ENCODE assay signal across 18 cellular contexts in the genomic region with DNA sequence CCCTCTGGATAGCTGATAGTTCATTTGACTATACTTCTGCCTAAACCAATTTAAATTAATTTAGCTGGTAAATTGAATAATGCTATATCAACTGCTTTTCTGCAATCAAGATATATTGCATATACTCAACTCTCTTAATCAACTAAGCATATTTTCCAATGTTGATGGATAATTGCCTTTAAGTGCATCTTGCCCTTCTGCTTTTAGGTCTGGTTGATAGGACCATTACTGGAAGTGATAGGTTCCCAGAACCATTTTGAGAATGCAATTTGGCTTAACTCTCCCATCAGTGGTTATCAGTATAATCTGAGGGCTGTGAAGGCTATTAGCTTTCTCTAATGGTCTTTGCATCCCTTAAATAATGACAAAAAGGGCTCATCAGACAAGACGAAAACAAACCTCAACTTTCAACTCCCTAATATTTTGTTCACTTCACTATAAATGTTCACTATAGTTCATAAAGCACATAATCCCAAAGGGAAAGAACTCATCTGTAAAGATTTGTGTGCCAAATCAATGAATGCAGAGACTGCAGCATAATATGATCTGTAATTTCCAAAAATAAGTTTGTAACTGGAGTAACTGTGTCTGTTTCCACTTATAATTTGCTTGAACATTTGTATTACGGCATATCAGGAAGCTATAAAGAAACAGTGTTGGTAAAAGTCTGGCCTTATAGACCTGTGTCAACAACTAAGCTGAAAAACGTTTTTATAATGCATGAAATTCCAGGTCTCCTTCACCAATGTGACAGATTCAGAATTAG.
DNase-seq lines count a peak whose midpoint lies in the region; ATAC-seq, FAIRE-seq and TF ChIP-seq lines count a peak whose summit lies in the region.
"Had no signal": no experiment of that assay in that cellular context is flagged by ENCODE, and none has a peak within 500 bp of the region (broad histone marks: within the 10 kb centered on the region; RNA-seq: fewer than 3 reads in every experiment).

No MANE protein-coding gene starts in this region.

- DNase-seq in SK-N-DZ (ENCODE audit: low spot score): peak; percentile 99
- no peak for DNase-seq in endothelial cell of umbilical vein (ENCODE audit: low read depth, low spot score)
- DNase-seq in stimulated activated naive CD8-positive, alpha-beta T cell treated with anti-CD3 and anti-CD28 coated beads, Interleukin-15, amount 100 ng/mL, for 72 hours: no peak
- DNase-seq in NAMALWA (ENCODE audit: low spot score): no peak
- no peak for DNase-seq in neural progenitor cell (ENCODE audit: low spot score)
- DNase-seq: CD8-positive, alpha-beta T cell; COR-L47; DMS153 had no signal

- peak; percentile 31 for FAIRE-seq in endothelial cell of umbilical vein (lab: Jason Lieb, UNC)
- FAIRE-seq: D721Med, GM18507, H1, HepG2, HTR-8/SVneo had no signal

- H3K9ac ChIP-seq in endothelial cell of umbilical vein (replicated peaks; ENCODE audit: extremely low read depth, insufficient read depth, low read length): no peak overlapping the region
- no peak overlapping the region for H3K9ac ChIP-seq in neural progenitor cell

- H3K4me3 ChIP-seq in ACC112 (ENCODE audit: low read depth, low read length) (no peak overlapping the region), endothelial cell of umbilical vein (replicated peaks in 1 of 3; ENCODE audit: insufficient read depth in 1 of 3, low read depth in 1 of 3, low read length in 3 of 3) (no peak overlapping the region), mesodermal cell (ENCODE audit: extremely low read depth, insufficient read depth, low read length, poor library complexity, severe bottlenecking) (no peak overlapping the region), neural progenitor cell (no peak overlapping the region)
- H3K4me3 ChIP-seq: HAP-1 had no signal

- 75 to 100% methylated on average over 1 to 2 of the region's 3 CpGs for WGBS in mesodermal cell (ENCODE audit: insufficient coverage in 2 of 2), 2 experiments

- TF ChIP-seq CTCF in endothelial cell of umbilical vein (IDR thresholded peaks at IDR 0.05; ENCODE audit: extremely low read depth in 1 of 2, insufficient read depth in 1 of 2, low read depth in 1 of 2, low read length in 2 of 2): no peak
- TF ChIP-seq CTCF in neural progenitor cell (IDR thresholded peaks at IDR 0.05): no peak

- no peaks in the 10 kb centered on the region for H3K79me2 ChIP-seq in ACC112 (ENCODE audit: control insufficient read depth, insufficient read depth, low read length, unreplicated experiment)
- no peaks in the 10 kb centered on the region for H3K79me2 ChIP-seq in endothelial cell of umbilical vein (ENCODE audit: control insufficient read depth, insufficient read depth, low read length)
- no peaks in the 10 kb centered on the region for H3K79me2 ChIP-seq in neural progenitor cell (ENCODE audit: low read depth)

- CTCF ChIA-PET in endothelial cell of umbilical vein (lab: Charles Lee): no interaction called here

- H3K27ac ChIP-seq in ACC112 (ENCODE audit: low read depth, low read length) (no peak overlapping the region), endothelial cell of umbilical vein (ENCODE audit: insufficient read depth, low read depth, low read length) (no peak overlapping the region), mesodermal cell (ENCODE audit: low read depth, low read length, severe bottlenecking) (peak overlapping the region; percentile 0), neural progenitor cell (no peak overlapping the region)

- peaks cover 0 to 4% of the 10 kb centered on the region in 2 donors for H3K9me3 Mint-ChIP-seq in stimulated activated naive CD8-positive, alpha-beta T cell treated with anti-CD3 and anti-CD28 coated beads, Interleukin-15, amount 100 ng/mL, for 72 hours
- H3K9me3 Mint-ChIP-seq in neural progenitor cell: no peaks in the 10 kb centered on the region
- H3K9me3 Mint-ChIP-seq: CD14-positive monocyte; CD8-positive, alpha-beta T cell had no signal

- no peaks in the 10 kb centered on the region for H3F3A ChIP-seq in neural progenitor cell (ENCODE audit: low read depth)

- intact Hi-C loops in endothelial cell of umbilical vein (cut with micrococcal nuclease): no loop called here

- no peak for TF ChIP-seq POLR2A in endothelial cell of umbilical vein (IDR thresholded peaks at IDR 0.05; ENCODE audit: low read depth, low read length)

- H3K27ac Mint-ChIP-seq in stimulated activated naive CD8-positive, alpha-beta T cell treated with anti-CD3 and anti-CD28 coated beads, Interleukin-15, amount 100 ng/mL, for 72 hours: no peak overlapping the region
- no peak overlapping the region for H3K27ac Mint-ChIP-seq in neural progenitor cell
- H3K27ac Mint-ChIP-seq: CD14-positive monocyte; CD8-positive, alpha-beta T cell had no signal

- no peak overlapping the region for H3K4me3 Mint-ChIP-seq in stimulated activated naive CD8-positive, alpha-beta T cell treated with anti-CD3 and anti-CD28 coated beads, Interleukin-15, amount 100 ng/mL, for 72 hours
- H3K4me3 Mint-ChIP-seq in neural progenitor cell: no peak overlapping the region
- H3K4me3 Mint-ChIP-seq: CD14-positive monocyte; CD8-positive, alpha-beta T cell had no signal

- H3K4me2 ChIP-seq in endothelial cell of umbilical vein (ENCODE audit: insufficient read depth, low read length): no peak overlapping the region
- no peak overlapping the region for H3K4me2 ChIP-seq in neural progenitor cell

- POLR2A ChIA-PET in endothelial cell of umbilical vein (lab: Charles Lee): no interaction called here

- no peak for ATAC-seq in stimulated activated naive CD8-positive, alpha-beta T cell treated with anti-CD3 and anti-CD28 coated beads, Interleukin-15, amount 100 ng/mL, for 72 hours
- no peak for ATAC-seq in GM18861 (IDR thresholded peaks at IDR 0.05; ENCODE audit: unreplicated experiment)
- ATAC-seq: CD8-positive, alpha-beta T cell; HepG2 had no signal

- H4K20me1 ChIP-seq in endothelial cell of umbilical vein (replicated peaks; ENCODE audit: control insufficient read depth, extremely low read depth, insufficient read depth, low read length) (no peaks in the 10 kb centered on the region), neural progenitor cell (ENCODE audit: low read depth) (no peaks in the 10 kb centered on the region)

- H3K36me3 Mint-ChIP-seq in neural progenitor cell: no peaks in the 10 kb centered on the region
- H3K36me3 Mint-ChIP-seq: CD14-positive monocyte; CD8-positive, alpha-beta T cell had no signal

- no peaks in the 10 kb centered on the region for H3K4me1 Mint-ChIP-seq in stimulated activated naive CD8-positive, alpha-beta T cell treated with anti-CD3 and anti-CD28 coated beads, Interleukin-15, amount 100 ng/mL, for 72 hours
- H3K4me1 Mint-ChIP-seq in neural progenitor cell: no peaks in the 10 kb centered on the region
- H3K4me1 Mint-ChIP-seq: CD14-positive monocyte had no signal

- H3K27me3 ChIP-seq in ACC112 (ENCODE audit: insufficient read depth, low read length) (no peaks in the 10 kb centered on the region), endothelial cell of umbilical vein (ENCODE audit: control insufficient read depth in 2 of 2, insufficient read depth in 2 of 2, low read length in 2 of 2) (no peaks in the 10 kb centered on the region), neural progenitor cell (no peaks in the 10 kb centered on the region)

- BruUV-seq in endothelial cell of umbilical vein (replicated peaks; lab: Mats Ljungman, UMichigan): no TSS peak

- H3K4me1 ChIP-seq in ACC112 (ENCODE audit: control insufficient read depth, insufficient read depth, low read length, unreplicated experiment) (peaks cover 3% of the 10 kb centered on the region), endothelial cell of umbilical vein (ENCODE audit: control insufficient read depth, extremely low read depth, insufficient read depth, low read length) (no peaks in the 10 kb centered on the region), mesodermal cell (ENCODE audit: control insufficient read depth, insufficient read depth, low read length, poor library complexity, severe bottlenecking) (peaks cover 3% of the 10 kb centered on the region), neural progenitor cell (no peaks in the 10 kb centered on the region)
- H3K4me1 ChIP-seq: HAP-1 had no signal

- H3K9me1 ChIP-seq in endothelial cell of umbilical vein (replicated peaks; ENCODE audit: control insufficient read depth, extremely low read depth, insufficient read depth, low read length): no peaks in the 10 kb centered on the region

- H2AFZ ChIP-seq in ACC112 (ENCODE audit: low read length, unreplicated experiment) (peak overlapping the region; percentile 27), endothelial cell of umbilical vein (ENCODE audit: low read depth, low read length) (no peak overlapping the region), neural progenitor cell (replicated peaks) (no peak overlapping the region)

- dilution Hi-C loops in endothelial cell of umbilical vein (cut with MboI; ENCODE audit: extremely low pct_ligation_motif_present, low sequenced_read_pairs): no loop called here

- H3K9me3 ChIP-seq in endothelial cell of umbilical vein (replicated peaks; ENCODE audit: control insufficient read depth, insufficient read depth, low read length) (no peaks in the 10 kb centered on the region), mesodermal cell (ENCODE audit: control insufficient read depth, low read length) (no peaks in the 10 kb centered on the region), neural progenitor cell (ENCODE audit: low read depth) (no peaks in the 10 kb centered on the region)
- H3K9me3 ChIP-seq: HAP-1 had no signal

- H3K36me3 ChIP-seq in ACC112 (ENCODE audit: insufficient read depth, low read length): no peaks in the 10 kb centered on the region
- H3K36me3 ChIP-seq in endothelial cell of umbilical vein (ENCODE audit: control insufficient read depth in 2 of 2, extremely low read depth in 1 of 2, insufficient read depth in 2 of 2, low read length in 2 of 2): no peaks in the 10 kb centered on the region
- H3K36me3 ChIP-seq in mesodermal cell (ENCODE audit: control insufficient read depth, insufficient read depth, low read length): no peaks in the 10 kb centered on the region
- H3K36me3 ChIP-seq in neural progenitor cell: no peaks in the 10 kb centered on the region
- H3K36me3 ChIP-seq: HAP-1 had no signal

- H3K27me3 Mint-ChIP-seq in stimulated activated naive CD8-positive, alpha-beta T cell treated with anti-CD3 and anti-CD28 coated beads, Interleukin-15, amount 100 ng/mL, for 72 hours: peaks cover 6% of the 10 kb centered on the region
- no peaks in the 10 kb centered on the region for H3K27me3 Mint-ChIP-seq in neural progenitor cell (ENCODE audit: insufficient read depth, low read depth)

TF ChIP-seq in endothelial cell of umbilical vein, 7 proteins besides CTCF, POLR2A, EP300 and RAD21 (continues in another document):
- TF ChIP-seq POLR2AphosphoS5 (IDR thresholded peaks at IDR 0.05; ENCODE audit: insufficient read depth, low read depth, low read length): no peak
- TF ChIP-seq EZH2 (IDR thresholded peaks at IDR 0.05; ENCODE audit: borderline replicate concordance, low read depth, low read length, severe bottlenecking): no peak
- no peak for TF ChIP-seq FOS (IDR thresholded peaks at IDR 0.05; ENCODE audit: borderline replicate concordance, insufficient read depth, low read length)
- no peak for TF ChIP-seq GATA2 (IDR thresholded peaks at IDR 0.05; ENCODE audit: insufficient read depth, insufficient read length, low read depth, low read length)
